ENCODE assay signal across 16 cellular contexts in the genomic region with DNA sequence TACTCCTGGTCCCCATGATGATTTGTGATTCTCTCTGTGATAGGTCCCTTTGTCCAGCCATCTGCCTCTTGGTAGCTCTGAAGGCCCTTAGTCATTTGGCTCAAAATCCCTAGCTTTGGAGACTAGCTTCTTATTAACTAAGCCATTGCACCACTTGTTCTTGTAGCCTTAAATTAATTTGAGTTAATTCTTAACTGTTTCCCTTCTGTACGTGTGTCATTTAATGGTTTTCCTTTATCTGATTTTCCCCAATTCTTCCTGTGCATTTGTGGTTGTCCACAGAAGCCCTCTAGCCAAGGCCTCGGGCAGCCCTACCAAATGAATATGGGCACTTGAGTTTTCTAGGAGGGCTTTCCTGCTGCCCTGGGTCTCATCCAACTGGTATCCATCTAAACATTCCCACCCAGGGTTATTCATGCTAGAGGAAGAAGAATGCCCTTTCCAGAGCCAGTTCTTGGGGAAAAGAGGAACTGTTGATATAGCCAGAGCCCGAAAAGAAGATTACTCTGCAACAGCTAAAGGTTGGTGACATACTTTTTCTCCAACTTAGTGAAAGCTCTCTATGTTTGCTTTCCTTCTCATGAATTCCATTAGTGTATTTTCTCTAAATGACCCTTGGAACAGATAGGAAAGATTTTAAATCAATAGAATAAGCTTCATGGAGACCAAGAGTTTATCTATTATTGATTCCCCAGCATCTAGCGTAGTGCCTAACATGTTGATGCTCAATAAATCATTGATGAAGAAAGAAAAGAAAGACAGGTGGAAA. TPM values are rescaled to one million over a fixed set of nuclear protein-coding genes. Genes with fewer than 3 reads are reported as not detected.
DNase-seq lines count a peak whose midpoint lies in the region; ATAC-seq, FAIRE-seq and TF ChIP-seq lines count a peak whose summit lies in the region.
"Had no signal": no experiment of that assay in that cellular context is flagged by ENCODE, and none has a peak within 500 bp of the region (broad histone marks: within the 10 kb centered on the region; RNA-seq: fewer than 3 reads in every experiment).

No MANE protein-coding gene starts in this region.

- H3K4me1 ChIP-seq in kidney (ENCODE audit: control insufficient read depth in 1 of 2, insufficient read depth in 1 of 2, low read depth in 1 of 2, low read length in 2 of 2) = peaks cover 9 to 25% of the 10 kb centered on the region in 2 donors
- peaks cover 11% of the 10 kb centered on the region for H3K4me1 ChIP-seq in mucosa of descending colon (ENCODE audit: low read depth)
- H3K4me1 ChIP-seq in thyroid gland = peaks cover 0 to 4% of the 10 kb centered on the region in 2 donors
- H3K4me1 ChIP-seq: BLaER1 had no signal

- 44 to 46% methylated on average over 4 of the region's 4 CpGs for WGBS in thyroid gland, 2 donors

- H3K9me3 ChIP-seq in kidney (ENCODE audit: control insufficient read depth in 1 of 2, low read length in 2 of 2) (no peaks in the 10 kb centered on the region), mucosa of descending colon (no peaks in the 10 kb centered on the region), thyroid gland (no peaks in the 10 kb centered on the region)
- H3K9me3 ChIP-seq: BLaER1 had no signal

- peak; percentile 44 for FAIRE-seq in kidney (lab: Jason Lieb, UNC)

- intact Hi-C loops in kidney (cut with DNase I) = no loop called here
- intact Hi-C loops in mucosa of descending colon (cut with DNase I, micrococcal nuclease) = no loop called here
- intact Hi-C loops in thyroid gland (cut with DNase I) = no loop called here

- H3K4me3 ChIP-seq in kidney (ENCODE audit: low read length in 2 of 2) (peak overlapping the region; percentile 63 to 73), mucosa of descending colon (no peak overlapping the region), thyroid gland (replicated peaks in 1 of 3) (no peak overlapping the region)
- H3K4me3 ChIP-seq: BLaER1 had no signal

- peak; percentile 21 for ATAC-seq in mucosa of descending colon
- no peak for ATAC-seq in GM21447 (IDR thresholded peaks at IDR 0.05; ENCODE audit: unreplicated experiment)
- ATAC-seq: SK-N-SH treated with all-trans-retinoic acid at 6 μM for 48 hours had no signal

- TF ChIP-seq CTCF in kidney (IDR thresholded peaks at IDR 0.05; ENCODE audit: borderline replicate concordance, extremely low read depth, insufficient read depth) (no peak), mucosa of descending colon (IDR thresholded peaks at IDR 0.05) (no peak), thyroid gland (IDR thresholded peaks at IDR 0.05) (no peak)

- no peak for TF ChIP-seq POLR2A in thyroid gland (IDR thresholded peaks at IDR 0.05)

- H3K27me3 ChIP-seq in thyroid gland = no peaks in the 10 kb centered on the region
- H3K27me3 ChIP-seq: BLaER1 had no signal

- H3K36me3 ChIP-seq in kidney (ENCODE audit: control insufficient read depth in 1 of 2, insufficient read depth in 2 of 2, low read length in 2 of 2) (no peaks in the 10 kb centered on the region), mucosa of descending colon (ENCODE audit: low read depth) (peaks cover 3% of the 10 kb centered on the region), thyroid gland (no peaks in the 10 kb centered on the region)
- H3K36me3 ChIP-seq: BLaER1 had no signal

- peak overlapping the region in 1 of 2 donors; percentile 14 for H3K9ac ChIP-seq in kidney (ENCODE audit: low read length in 2 of 2)
- H3K9ac ChIP-seq: BLaER1 had no signal

- DNase-seq in OCI-M1 (lab: John Stamatoyannopoulos, UW) (peak; percentile 35), kidney (no peak), mucosa of descending colon (no peak), thyroid gland (peak; percentile 41 to 42), ureter (ENCODE audit: low spot score) (no peak), NCI-H748 treated with DMSO at 0.1 percent for 48 hours (lab: John Stamatoyannopoulos, UW) (no peak)
- DNase-seq in activated CD4-positive, alpha-beta T cell treated with anti-CD3 and anti-CD28 coated beads for 4 hours = no peak
- DNase-seq: EL, HCEC 1CT, NCI-H1105, NCI-H1694 treated with DMSO at 0.1 percent for 48 hours, NCI-H446, SHP77 had no signal

- H3K27ac ChIP-seq in kidney (ENCODE audit: low read depth in 2 of 2, low read length in 2 of 2) = peak overlapping the region; percentile 59 to 61
- H3K27ac ChIP-seq in thyroid gland = no peak overlapping the region
- H3K27ac ChIP-seq: BLaER1 had no signal

RNA-seq across cellular contexts. Expression of a gene that starts 44.2 kb away (rescaled TPM):
- total RNA-seq in kidney (113 TPM), mucosa of descending colon (100 to 1,000 TPM in 2 of 3 donors, 10 to 100 TPM in 1; 96.0 to 153 (median 144) TPM), thyroid gland (100 to 1,000 TPM; 143 to 185 (median 165) TPM), ureter (121 TPM)
- polyA plus RNA-seq in kidney (ENCODE audit: insufficient read depth, low read depth, low replicate concordance) = 8.6 TPM

Comparison
In these comparisons a context has a peak if more than half of its experiments do, and no peak if none do; other contexts are left out.
1. DNase-seq: peak in OCI-M1 (single experiment) and thyroid gland (2 of 2); none in kidney (single experiment), mucosa of descending colon (0 of 3), activated CD4-positive, alpha-beta T cell treated with anti-CD3 and anti-CD28 coated beads for 4 hours (0 of 2), ureter (single experiment) and NCI-H748 treated with DMSO at 0.1 percent for 48 hours (single experiment).
2. H3K27ac ChIP-seq: peak in kidney (2 of 2); none in thyroid gland (0 of 3).
3. H3K4me3 ChIP-seq: peak in kidney (2 of 2); none in mucosa of descending colon (single experiment) and thyroid gland (0 of 3).